In the genomic region with DNA sequence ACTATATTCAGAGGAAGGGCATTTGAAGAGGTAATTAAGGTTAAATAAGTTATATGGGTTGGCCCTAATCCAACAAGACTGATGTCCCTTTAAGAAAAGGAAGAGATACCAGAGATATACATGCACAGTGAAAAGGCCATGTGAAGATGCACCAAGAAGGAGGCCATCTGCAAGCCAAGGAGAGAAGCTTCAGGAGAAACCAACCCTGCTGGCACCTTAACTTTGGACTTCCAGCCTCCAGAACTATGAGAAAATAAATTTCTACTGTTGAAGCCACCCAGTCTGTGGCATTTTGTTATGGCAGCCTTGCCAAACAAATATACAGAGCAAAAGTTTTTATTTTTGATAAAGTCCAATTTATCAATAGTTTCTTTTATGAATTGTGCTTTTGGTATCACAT, we compare ENCODE assay signal across 35 cellular contexts.
"Had no signal": no experiment of that assay in that cellular context is flagged by ENCODE, and none has a peak within 500 bp of the region (broad histone marks: within the 10 kb centered on the region; RNA-seq: fewer than 3 reads in every experiment).

No MANE protein-coding gene starts in this region.

- H3K27ac Mint-ChIP-seq: activated B cell treated with CpG ODN at 0.5 μM for 24 hours; activated CD4-positive, alpha-beta memory T cell treated with anti-CD3 and anti-CD28 coated beads for 36 hours; activated CD4-positive, alpha-beta T cell treated with anti-CD3 and anti-CD28 coated beads, Interleukin-2, amount 10 ng/mL, durations not matched to agents 24 days and 14 days; activated CD8-positive, alpha-beta T cell treated with anti-CD3 and anti-CD28 coated beads for 36 hours; activated naive CD4-positive, alpha-beta T cell treated with anti-CD3 and anti-CD28 coated beads for 36 hours; activated naive CD4-positive, alpha-beta T cell treated with anti-CD3 and anti-CD28 coated beads, Interleukin-2, amount 50 U/mL, for 72 hours; activated naive CD8-positive, alpha-beta T cell treated with anti-CD3 and anti-CD28 coated beads for 36 hours; activated T-cell treated with anti-CD3 and anti-CD28 coated beads, Interleukin-2, amount 50 U/mL, for 72 hours; activated T-helper 1 cell treated with anti-CD3 and anti-CD28 coated beads, Interleukin-12 subunit alpha, Interleukin-12 subunit beta, Interleukin-2, Interleukin-4 antibody, amounts not matched to agents 30 ng/mL and 10 ng/mL and 1 ng/mL, durations not matched to agents 14 hours and 24 hours and 36 hours; activated T-helper 17 cell treated with anti-CD3 and anti-CD28 coated beads, Interleukin-2, amount 50 U/mL, for 72 hours; T-helper 1 cell treated with Interleukin-12 subunit alpha and Interleukin-12 subunit beta and Interleukin-4 antibody, amounts not matched to agents 30 μg/mL and 1 μg/mL, for 36 hours; T-helper 2 cell treated with Interferon-gamma antibody and Interleukin-4, amounts not matched to agents 5 μg/mL and 100 μg/mL, for 36 hours had no signal

- ATAC-seq: activated CD8-positive, alpha-beta T cell treated with anti-CD3 and anti-CD28 coated beads for 36 hours; activated naive CD4-positive, alpha-beta T cell treated with anti-CD3 and anti-CD28 coated beads, Interleukin-2, amount 50 U/mL, for 72 hours; activated T-cell treated with anti-CD3 and anti-CD28 coated beads, Interleukin-2, amount 50 U/mL, for 4 hours; activated T-cell treated with anti-CD3 and anti-CD28 coated beads, Interleukin-2, amount 50 U/mL, for 72 hours; activated T-helper 17 cell treated with anti-CD3 and anti-CD28 coated beads, Interleukin-2, amount 50 U/mL, for 72 hours; body of pancreas had no signal

- FAIRE-seq: astrocyte had no signal

- H3K27me3 Mint-ChIP-seq: activated B cell treated with CpG ODN at 0.5 μM for 24 hours; activated CD4-positive, alpha-beta memory T cell treated with anti-CD3 and anti-CD28 coated beads for 36 hours; activated CD4-positive, alpha-beta T cell treated with anti-CD3 and anti-CD28 coated beads, Interleukin-2, amount 10 ng/mL, durations not matched to agents 24 days and 14 days; activated CD8-positive, alpha-beta T cell treated with anti-CD3 and anti-CD28 coated beads for 36 hours; activated naive CD8-positive, alpha-beta T cell treated with anti-CD3 and anti-CD28 coated beads for 36 hours; activated T-helper 17 cell treated with anti-CD3 and anti-CD28 coated beads, Interleukin-2, amount 50 U/mL, for 72 hours had no signal

- H3K4me3 ChIP-seq: adrenal gland, body of pancreas, breast epithelium had no signal

- H3K4me3 Mint-ChIP-seq: activated B cell treated with CpG ODN at 0.5 μM for 24 hours; activated CD4-positive, alpha-beta memory T cell treated with anti-CD3 and anti-CD28 coated beads for 36 hours; activated CD4-positive, alpha-beta T cell treated with anti-CD3 and anti-CD28 coated beads, Interleukin-2, amount 10 ng/mL, durations not matched to agents 24 days and 14 days; activated CD8-positive, alpha-beta T cell treated with anti-CD3 and anti-CD28 coated beads for 36 hours; activated naive CD4-positive, alpha-beta T cell treated with anti-CD3 and anti-CD28 coated beads for 36 hours; activated naive CD8-positive, alpha-beta T cell treated with anti-CD3 and anti-CD28 coated beads for 36 hours; activated T-cell treated with anti-CD3 and anti-CD28 coated beads, Interleukin-2, amount 50 U/mL, for 4 hours; activated T-cell treated with anti-CD3 and anti-CD28 coated beads, Interleukin-2, amount 50 U/mL, for 72 hours; activated T-helper 1 cell treated with anti-CD3 and anti-CD28 coated beads, Interleukin-12 subunit alpha, Interleukin-12 subunit beta, Interleukin-2, Interleukin-4 antibody, amounts not matched to agents 30 ng/mL and 10 ng/mL and 1 ng/mL, durations not matched to agents 14 hours and 24 hours and 36 hours; activated T-helper 17 cell treated with anti-CD3 and anti-CD28 coated beads, Interleukin-2, amount 50 U/mL, for 72 hours; T-helper 1 cell treated with Interleukin-12 subunit alpha and Interleukin-12 subunit beta and Interleukin-4 antibody, amounts not matched to agents 30 μg/mL and 1 μg/mL, for 36 hours; T-helper 2 cell treated with Interferon-gamma antibody and Interleukin-4, amounts not matched to agents 5 μg/mL and 100 μg/mL, for 36 hours had no signal

- H3K27me3 ChIP-seq: adrenal gland, body of pancreas, brain microvascular endothelial cell, breast epithelium had no signal

- H3K9me3 ChIP-seq: adrenal gland, body of pancreas, breast epithelium had no signal

- H3K4me1 ChIP-seq: breast epithelium had no signal

- H3K9me3 Mint-ChIP-seq: activated T-cell treated with anti-CD3 and anti-CD28 coated beads, Interleukin-2, amount 50 U/mL, for 4 hours; activated T-helper 17 cell treated with anti-CD3 and anti-CD28 coated beads, Interleukin-2, amount 50 U/mL, for 72 hours; T-helper 1 cell treated with Interleukin-12 subunit alpha and Interleukin-12 subunit beta and Interleukin-4 antibody, amounts not matched to agents 30 μg/mL and 1 μg/mL, for 36 hours had no signal

- DNase-seq: activated B cell treated with CpG ODN at 0.5 μM for 24 hours; activated CD4-positive, alpha-beta memory T cell treated with anti-CD3 and anti-CD28 coated beads for 36 hours; activated CD4-positive, alpha-beta T cell treated with anti-CD3 and anti-CD28 coated beads for 4 hours; activated CD4-positive, alpha-beta T cell treated with anti-CD3 and anti-CD28 coated beads, Interleukin-2, amount 10 ng/mL, durations not matched to agents 24 days and 14 days; activated CD4-positive, alpha-beta T cell treated with anti-CD3 and anti-CD28 coated beads, Interleukin-2, amount 50 U/mL, for 1 hour; activated CD4-positive, alpha-beta T cell treated with anti-CD3 and anti-CD28 coated beads, Interleukin-2, amount 50 U/mL, for 4 hours; activated CD4-positive, CD25-positive, alpha-beta regulatory T cell treated with anti-CD3 and anti-CD28 coated beads, Interleukin-2, amount 50 U/mL, for 72 hours; activated CD8-positive, alpha-beta memory T cell treated with anti-CD3 and anti-CD28 coated beads, Interleukin-2, amount 50 U/mL, for 4 hours; activated CD8-positive, alpha-beta T cell treated with anti-CD3 and anti-CD28 coated beads for 36 hours; activated effector memory CD4-positive, alpha-beta T cell treated with anti-CD3 and anti-CD28 coated beads, Interleukin-2, amount 50 U/mL, for 16 hours; activated gamma-delta T cell treated with Interleukin-2 at 50 U/mL for 16 hours; activated naive CD4-positive, alpha-beta T cell; activated naive CD4-positive, alpha-beta T cell treated with anti-CD3 and anti-CD28 coated beads for 36 hours; activated naive CD4-positive, alpha-beta T cell treated with anti-CD3 and anti-CD28 coated beads, Interleukin-2, amount 50 U/mL, for 16 hours; activated naive CD8-positive, alpha-beta T cell treated with anti-CD3 and anti-CD28 coated beads for 36 hours; activated T-cell treated with anti-CD3 and anti-CD28 coated beads for 4 hours; activated T-cell treated with anti-CD3 and anti-CD28 coated beads, Interleukin-2, amount 50 U/mL, for 1 hour; activated T-cell treated with anti-CD3 and anti-CD28 coated beads, Interleukin-2, amount 50 U/mL, for 4 hours; activated T-cell treated with anti-CD3 and anti-CD28 coated beads, Interleukin-2, amount 50 U/mL, for 72 hours; adrenal gland; amniotic stem cell; aorta; body of pancreas; brain microvascular endothelial cell; central memory CD4-positive, alpha-beta T cell; T-helper 2 cell; T-helper 9 cell had no signal

- H3K36me3 Mint-ChIP-seq: activated CD4-positive, alpha-beta memory T cell treated with anti-CD3 and anti-CD28 coated beads for 36 hours had no signal

- H3K27ac ChIP-seq: adrenal gland, body of pancreas, brain microvascular endothelial cell, breast epithelium, VCaP had no signal

- H3K36me3 ChIP-seq: adrenal gland, brain microvascular endothelial cell, breast epithelium had no signal
